Comparison of ENCODE assay signal across 32 cellular contexts in the genomic region with DNA sequence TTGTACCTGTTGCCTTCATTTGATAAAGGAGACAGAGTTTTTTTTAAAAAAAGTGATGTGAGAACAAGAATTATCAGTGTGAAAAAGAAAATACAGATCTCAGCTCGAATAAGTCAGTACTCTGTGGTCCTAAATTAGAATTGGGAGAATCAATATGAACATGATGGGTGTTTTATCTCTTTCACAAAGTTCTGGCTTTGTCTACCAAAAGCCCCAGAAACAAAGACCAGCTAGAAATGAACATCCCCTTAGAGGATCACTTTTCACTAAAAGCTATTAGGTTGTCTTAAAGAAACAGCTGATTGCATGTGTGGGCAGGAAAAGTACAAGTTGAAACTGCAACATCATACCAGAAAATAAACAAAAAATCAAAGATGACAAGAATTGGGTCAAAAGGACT. TPM values are rescaled to one million over a fixed set of nuclear protein-coding genes. Genes with fewer than 3 reads are reported as not detected.
DNase-seq lines count a peak whose midpoint lies in the region; ATAC-seq and TF ChIP-seq lines count a peak whose summit lies in the region.
"Had no signal": no experiment of that assay in that cellular context is flagged by ENCODE, and none has a peak within 500 bp of the region (broad histone marks: within the 10 kb centered on the region; RNA-seq: fewer than 3 reads in every experiment).

No MANE protein-coding gene starts in this region.

- TF ChIP-seq CTCF in GM10266 (IDR thresholded peaks at IDR 0.05; ENCODE audit: control insufficient read depth, insufficient read depth, low read depth, missing control alignments), result no peak
- no peak for TF ChIP-seq CTCF in SU-DHL-6 (IDR thresholded peaks at IDR 0.05; ENCODE audit: insufficient read depth, low read length, poor library complexity, severe bottlenecking)
- TF ChIP-seq CTCF in osteocyte (IDR thresholded peaks at IDR 0.05), result no peak

- peaks cover 53% of the 10 kb centered on the region for H3F3A ChIP-seq in SU-DHL-6 (ENCODE audit: insufficient read depth)

- no peaks in the 10 kb centered on the region for H3K9me2 ChIP-seq in SU-DHL-6 (replicated peaks; ENCODE audit: insufficient read depth, low read length)

- peak; percentile 45 for DNase-seq in GM10266 (ENCODE audit: extremely low spot score)
- no peak for DNase-seq in CD1c-positive myeloid dendritic cell (ENCODE audit: extremely low spot score)
- DNase-seq in NCI-H82 (lab: John Stamatoyannopoulos, UW), result no peak
- no peak for DNase-seq in HUDEP-2 (lab: John Stamatoyannopoulos, UW; ENCODE audit: unreplicated experiment in 76 of 76)
- DNase-seq in osteocyte (ENCODE audit: extremely low spot score, unreplicated experiment), result no peak
- DNase-seq: activated CD4-positive, alpha-beta T cell treated with anti-CD3 and anti-CD28 coated beads for 1 hour; activated naive CD4-positive, alpha-beta T cell treated with Interleukin-2 at 50 U/mL for 16 hours; activated T-cell treated with anti-CD3 and anti-CD28 coated beads, Interleukin-2, amount 50 U/mL, for 48 hours; amniotic stem cell; Calu3; effector memory CD8-positive, alpha-beta T cell; EL; esophagus squamous epithelium; gastrocnemius medialis; H7; left ventricle myocardium superior; midbrain; MM.1S; NCI-H146; NCI-H2171 treated with DMSO at 0.1 percent for 48 hours; NCI-H526 treated with DMSO at 0.1 percent for 48 hours; nephron progenitor cell; SHP77 treated with DMSO at 0.1 percent for 48 hours; stimulated activated CD4-positive, alpha-beta T cell treated with anti-CD3 and anti-CD28 coated beads, Interleukin-15, amount 100 ng/mL, for 24 hours had no signal

- H3K27ac Mint-ChIP-seq in osteocyte (ENCODE audit: unreplicated experiment), result no peak overlapping the region
- H3K27ac Mint-ChIP-seq: effector memory CD8-positive, alpha-beta T cell; nephron progenitor cell; type B pancreatic cell had no signal

- H3K9me3 Mint-ChIP-seq in osteocyte (ENCODE audit: unreplicated experiment), result no peaks in the 10 kb centered on the region
- H3K9me3 Mint-ChIP-seq: effector memory CD8-positive, alpha-beta T cell; nephron progenitor cell; type B pancreatic cell had no signal

- peaks cover 10% of the 10 kb centered on the region for H3K36me3 Mint-ChIP-seq in osteocyte (ENCODE audit: unreplicated experiment)
- H3K36me3 Mint-ChIP-seq: type B pancreatic cell had no signal

- H3K9me3 ChIP-seq in SU-DHL-6 (ENCODE audit: insufficient read depth, low read length), result no peaks in the 10 kb centered on the region
- H3K9me3 ChIP-seq: BLaER1, breast epithelium, esophagus squamous epithelium, gastrocnemius medialis had no signal

- no peaks in the 10 kb centered on the region for H3K27me3 ChIP-seq in SU-DHL-6 (ENCODE audit: low read length)
- H3K27me3 ChIP-seq: BLaER1, breast epithelium, esophagus squamous epithelium, gastrocnemius medialis had no signal

- ATAC-seq in GM19395 (IDR thresholded peaks at IDR 0.05; ENCODE audit: unreplicated experiment) (peak; percentile 53), HG02884 (IDR thresholded peaks at IDR 0.05; ENCODE audit: unreplicated experiment) (peak; percentile 47)
- ATAC-seq: effector memory CD8-positive, alpha-beta T cell; gastrocnemius medialis; left ventricle myocardium superior; sciatic nerve had no signal

- H3K27me3 Mint-ChIP-seq in osteocyte (ENCODE audit: unreplicated experiment), result no peaks in the 10 kb centered on the region
- H3K27me3 Mint-ChIP-seq: type B pancreatic cell had no signal

- H3K4me2 ChIP-seq in SU-DHL-6 (ENCODE audit: low read depth, low read length, poor library complexity, severe bottlenecking), result peak overlapping the region; percentile 79
- H3K4me2 ChIP-seq: BLaER1 had no signal

- H3K4me1 Mint-ChIP-seq in osteocyte (ENCODE audit: unreplicated experiment), result no peaks in the 10 kb centered on the region

- H3K9ac ChIP-seq in SU-DHL-6 (ENCODE audit: low read length), result peak overlapping the region; percentile 46
- H3K9ac ChIP-seq: BLaER1, parathyroid adenoma had no signal

- no peaks in the 10 kb centered on the region for H3K36me3 ChIP-seq in SU-DHL-6 (ENCODE audit: low read length)
- H3K36me3 ChIP-seq: BLaER1, breast epithelium had no signal

- no peaks in the 10 kb centered on the region for H4K20me1 ChIP-seq in SU-DHL-6 (ENCODE audit: low read depth, low read length)
- H4K20me1 ChIP-seq: BLaER1 had no signal

- H3K4me3 Mint-ChIP-seq in osteocyte (ENCODE audit: unreplicated experiment), result no peak overlapping the region
- H3K4me3 Mint-ChIP-seq: effector memory CD8-positive, alpha-beta T cell; nephron progenitor cell; type B pancreatic cell had no signal

- H3K4me3 ChIP-seq in SU-DHL-6 (ENCODE audit: insufficient read depth, low read length, poor library complexity, severe bottlenecking), result no peak overlapping the region
- H3K4me3 ChIP-seq: BLaER1, breast epithelium, esophagus squamous epithelium, gastrocnemius medialis had no signal

- no peaks in the 10 kb centered on the region for H3K79me2 ChIP-seq in SU-DHL-6 (ENCODE audit: insufficient read depth, low read length)
- H3K79me2 ChIP-seq: parathyroid adenoma had no signal

- peak overlapping the region; percentile 99 for H3K27ac ChIP-seq in SU-DHL-6 (ENCODE audit: low read depth, low read length)
- H3K27ac ChIP-seq: BLaER1, breast epithelium, esophagus squamous epithelium, gastrocnemius medialis, parathyroid adenoma had no signal

- no peak overlapping the region for H2AFZ ChIP-seq in SU-DHL-6 (ENCODE audit: low read depth, low read length, severe bottlenecking)
- H2AFZ ChIP-seq: parathyroid adenoma had no signal

RNA-seq across cellular contexts. Expression of a gene that starts 8.4 kb away (rescaled TPM):
- not detected in 2 replicates for total RNA-seq in osteocyte
